Comparison of ENCODE assay signal across 37 cellular contexts in genomic region chr3:140593766-140594165, GRCh38.
DNase-seq lines count a peak whose midpoint lies in the region; ATAC-seq, FAIRE-seq and TF ChIP-seq lines count a peak whose summit lies in the region.
"Had no signal": no experiment of that assay in that cellular context is flagged by ENCODE, and none has a peak within 500 bp of the region (broad histone marks: within the 10 kb centered on the region; RNA-seq: fewer than 3 reads in every experiment).

No MANE protein-coding gene starts in this region.

- H3K27me3 ChIP-seq in K562 (ENCODE audit: control insufficient read depth in 2 of 2, insufficient read depth in 2 of 2, low read length in 2 of 2): no peaks in the 10 kb centered on the region
- no peaks in the 10 kb centered on the region for H3K27me3 ChIP-seq in H1 (replicated peaks in 1 of 4; ENCODE audit: control insufficient read depth in 3 of 4, extremely low read depth in 1 of 4, insufficient read depth in 3 of 4, low read length in 3 of 4)
- H3K27me3 ChIP-seq in esophagus muscularis mucosa: no peaks in the 10 kb centered on the region
- H3K27me3 ChIP-seq: BLaER1; BLaER1 treated with 17β-estradiol and CSF1 and Interleukin-3, amounts not matched to agents 10 nM and 100 nM had no signal

- H3K79me2 ChIP-seq in K562 (ENCODE audit: control insufficient read depth, insufficient read depth, low read length): no peaks in the 10 kb centered on the region
- no peaks in the 10 kb centered on the region for H3K79me2 ChIP-seq in H1 (ENCODE audit: control insufficient read depth in 1 of 2, insufficient read depth in 2 of 2, low read length in 2 of 2)

- H2BK5ac ChIP-seq in H1 (ENCODE audit: low read depth, low read length): no peak overlapping the region

- no peak for TF ChIP-seq RAD21 in K562 (CRISPR knock-in tag; conservative IDR thresholded peaks at IDR 0.05 in 1 of 2, IDR thresholded peaks at IDR 0.05 in 1 of 2)
- no peak for TF ChIP-seq RAD21 in H1 (IDR thresholded peaks at IDR 0.05 in 1 of 2, conservative IDR thresholded peaks at IDR 0.05 in 1 of 2; ENCODE audit: low read depth in 2 of 2, low read length in 2 of 2)

- no peak overlapping the region for H3K18ac ChIP-seq in H1 (ENCODE audit: extremely low read depth, low read length)

- H4K91ac ChIP-seq in H1 (replicated peaks; ENCODE audit: insufficient read length, low read length): no peak overlapping the region

- no TSS peak for BruUV-seq in K562 (replicated peaks; lab: Mats Ljungman, UMichigan)

- no peak overlapping the region for H4K8ac ChIP-seq in H1 (ENCODE audit: extremely low read depth, insufficient read depth, low read length)

- peak; percentile 24 for DNase-seq in activated CD4-positive, alpha-beta T cell treated with anti-CD3 and anti-CD28 coated beads, Interleukin-2, amount 10 ng/mL, durations not matched to agents 24 days and 14 days
- no peak for DNase-seq in activated CD4-positive, alpha-beta T cell treated with anti-CD3 and anti-CD28 coated beads, Interleukin-2, amount 10 ng/mL, durations not matched to agents 7 days and 5 days
- DNase-seq in K562 (ENCODE audit: extremely low read depth in 1 of 4, low spot score in 3 of 4) (peak in 1 of 4 experiments; percentile 8), H1 (ENCODE audit: low read depth in 1 of 2, low spot score in 2 of 2) (no peak), esophagus muscularis mucosa (ENCODE audit: extremely low spot score) (peak; percentile 29), chondrocyte (ENCODE audit: low spot score) (no peak)
- DNase-seq in activated naive CD4-positive, alpha-beta T cell treated with anti-CD3 and anti-CD28 coated beads, Interleukin-2, amount 50 U/mL, for 16 hours: no peak
- DNase-seq: 8988T; ACHN; AML-193; BE2C; C1 segment of cervical spinal cord; Caco-2; Calu3; CD4-positive, alpha-beta memory T cell; CD4-positive, alpha-beta T cell; CD4-positive, CD25-positive, alpha-beta regulatory T cell; CD8-positive, alpha-beta memory T cell; CD8-positive, alpha-beta T cell; COR-L47; DMS 273 treated with DMSO at 0.1 percent for 48 hours; DMS153; DMS53; DMS79; DMS79 treated with DMSO at 0.1 percent for 48 hours; DND-41; EL had no signal

- H2BK20ac ChIP-seq in H1 (ENCODE audit: low read length): no peak overlapping the region

- H3K79me1 ChIP-seq in H1 (ENCODE audit: low read depth, low read length): no peaks in the 10 kb centered on the region

- no peaks in the 10 kb centered on the region for H3K36me3 Mint-ChIP-seq in activated CD4-positive, alpha-beta T cell treated with anti-CD3 and anti-CD28 coated beads, Interleukin-2, amount 10 ng/mL, durations not matched to agents 24 days and 14 days (ENCODE audit: low read depth)
- H3K36me3 Mint-ChIP-seq in activated CD4-positive, alpha-beta T cell treated with anti-CD3 and anti-CD28 coated beads, Interleukin-2, amount 10 ng/mL, durations not matched to agents 7 days and 5 days (ENCODE audit: low read depth): no peaks in the 10 kb centered on the region
- peaks cover 2% of the 10 kb centered on the region for H3K36me3 Mint-ChIP-seq in chondrocyte (ENCODE audit: low read depth)
- H3K36me3 Mint-ChIP-seq: CD14-positive monocyte; CD4-positive, alpha-beta memory T cell; CD4-positive, CD25-positive, alpha-beta regulatory T cell; CD8-positive, alpha-beta memory T cell; CD8-positive, alpha-beta T cell had no signal

- FAIRE-seq in K562 (lab: Jason Lieb, UNC) (no peak), H1 (lab: Jason Lieb, UNC) (no peak)
- FAIRE-seq: A204.1, A549, D721Med had no signal

- intact Hi-C loops in activated CD4-positive, alpha-beta T cell treated with anti-CD3 and anti-CD28 coated beads, Interleukin-2, amount 10 ng/mL, durations not matched to agents 24 days and 14 days (cut with micrococcal nuclease): no loop called here
- intact Hi-C loops in K562 (cut with micrococcal nuclease) (no loop called here), esophagus muscularis mucosa (cut with DNase I) (no loop called here)

- H3K4me3 Mint-ChIP-seq in activated CD4-positive, alpha-beta T cell treated with anti-CD3 and anti-CD28 coated beads, Interleukin-2, amount 10 ng/mL, durations not matched to agents 24 days and 14 days: no peak overlapping the region
- H3K4me3 Mint-ChIP-seq in activated CD4-positive, alpha-beta T cell treated with anti-CD3 and anti-CD28 coated beads, Interleukin-2, amount 10 ng/mL, durations not matched to agents 7 days and 5 days: no peak overlapping the region
- no peak overlapping the region for H3K4me3 Mint-ChIP-seq in chondrocyte (ENCODE audit: unreplicated experiment)
- H3K4me3 Mint-ChIP-seq: B cell; CD14-positive monocyte; CD4-positive, alpha-beta memory T cell; CD4-positive, alpha-beta T cell; CD4-positive, CD25-positive, alpha-beta regulatory T cell; CD8-positive, alpha-beta memory T cell; CD8-positive, alpha-beta T cell had no signal

- H2AFZ ChIP-seq in K562 (ENCODE audit: low read depth, low read length) (no peak overlapping the region), H1 (ENCODE audit: low read length) (no peak overlapping the region)

- H3K56ac ChIP-seq in H1 (replicated peaks; ENCODE audit: insufficient read length, low read depth, low read length): no peak overlapping the region

- TF ChIP-seq POLR2A in K562 (conservative IDR thresholded peaks at IDR 0.05) (no peak), H1 (IDR thresholded peaks at IDR 0.05; ENCODE audit: control extremely low read depth in 1 of 2, low read depth in 2 of 2, low read length in 2 of 2) (no peak), esophagus muscularis mucosa (IDR thresholded peaks at IDR 0.05; ENCODE audit: low read depth) (no peak)

- no peaks in the 10 kb centered on the region for H3K23me2 ChIP-seq in H1 (ENCODE audit: low read depth, low read length)

- H3K9ac ChIP-seq in K562 (ENCODE audit: insufficient read depth in 1 of 2, low read depth in 2 of 2, low read length in 2 of 2) (no peak overlapping the region), H1 (replicated peaks in 1 of 4; ENCODE audit: extremely low read depth in 1 of 4, low read depth in 3 of 4, low read length in 3 of 4) (no peak overlapping the region)
- H3K9ac ChIP-seq: BLaER1; BLaER1 treated with 17β-estradiol and CSF1 and Interleukin-3, amounts not matched to agents 10 nM and 100 nM had no signal

- H4K20me1 ChIP-seq in K562 (replicated peaks; ENCODE audit: control insufficient read depth, insufficient read depth, low read length) (no peaks in the 10 kb centered on the region), H1 (replicated peaks in 1 of 2; ENCODE audit: control insufficient read depth in 1 of 2, insufficient read depth in 2 of 2, low read length in 2 of 2) (no peaks in the 10 kb centered on the region)
- H4K20me1 ChIP-seq: BLaER1; BLaER1 treated with 17β-estradiol and CSF1 and Interleukin-3, amounts not matched to agents 10 nM and 100 nM had no signal

- CTCF ChIA-PET in activated CD4-positive, alpha-beta T cell treated with anti-CD3 and anti-CD28 coated beads, Interleukin-2, amount 10 ng/mL, durations not matched to agents 7 days and 5 days (lab: Charles Lee): no interaction called here
- CTCF ChIA-PET in K562 (lab: Yijun Ruan, JAX; ENCODE audit: low intra/inter-chr PET ratio): no interaction called here
- CTCF ChIA-PET in H1 (lab: Charles Lee; ENCODE audit: partially characterized antibody): no interaction called here

- no peak overlapping the region for H3K23ac ChIP-seq in H1 (ENCODE audit: insufficient read length)

- H4K5ac ChIP-seq in H1 (ENCODE audit: insufficient read length, low read depth, low read length): no peak overlapping the region

- H2BK15ac ChIP-seq in H1 (ENCODE audit: low read length): no peak overlapping the region

- H3K9me1 ChIP-seq in K562 (ENCODE audit: control insufficient read depth, insufficient read depth, low read length): no peaks in the 10 kb centered on the region

- H3K4me2 ChIP-seq in K562 (ENCODE audit: insufficient read depth, low read length) (no peak overlapping the region), H1 (ENCODE audit: insufficient read depth in 1 of 2, low read depth in 2 of 2, low read length in 2 of 2) (no peak overlapping the region)
- H3K4me2 ChIP-seq: A549; BLaER1; BLaER1 treated with 17β-estradiol and CSF1 and Interleukin-3, amounts not matched to agents 10 nM and 100 nM had no signal

- no peak overlapping the region for H2AK5ac ChIP-seq in H1 (ENCODE audit: low read depth, low read length)

- H3K27ac ChIP-seq in K562 (ENCODE audit: extremely low read depth, low read depth, low read length) (no peak overlapping the region), H1 (ENCODE audit: low read depth, low read length) (no peak overlapping the region), esophagus muscularis mucosa (replicated peaks in 1 of 4) (no peak overlapping the region)
- H3K27ac ChIP-seq: 22Rv1; A549; BLaER1; BLaER1 treated with 17β-estradiol and CSF1 and Interleukin-3, amounts not matched to agents 10 nM and 100 nM; C4-2B had no signal

- TF ChIP-seq EP300 in K562 (IDR thresholded peaks at IDR 0.05; ENCODE audit: low read length): 0 out of 2 replicates have a peak, but pooled peaks have one; percentile 24
- no peak for TF ChIP-seq EP300 in H1 (IDR thresholded peaks at IDR 0.05; ENCODE audit: borderline replicate concordance in 1 of 2, low read depth in 2 of 2, low read length in 2 of 2)
- no peak for TF ChIP-seq EP300 in esophagus muscularis mucosa (IDR thresholded peaks at IDR 0.05)

- H2BK120ac ChIP-seq in H1 (replicated peaks; ENCODE audit: low read depth, low read length): no peak overlapping the region

- H3K36me3 ChIP-seq in K562 (ENCODE audit: control insufficient read depth, insufficient read depth, low read length): no peaks in the 10 kb centered on the region
- no peaks in the 10 kb centered on the region for H3K36me3 ChIP-seq in H1 (ENCODE audit: control insufficient read depth in 2 of 4, insufficient read depth in 4 of 4, low read length in 3 of 4)
- H3K36me3 ChIP-seq in esophagus muscularis mucosa: no peaks in the 10 kb centered on the region
- H3K36me3 ChIP-seq: BE2C; BLaER1; BLaER1 treated with 17β-estradiol and CSF1 and Interleukin-3, amounts not matched to agents 10 nM and 100 nM had no signal

- in situ Hi-C loops in K562 (cut with MboI): no loop called here

- TF ChIP-seq CTCF in K562 (IDR thresholded peaks at IDR 0.05 in 2 of 3, conservative IDR thresholded peaks at IDR 0.05 in 1 of 3; ENCODE audit: insufficient read depth in 2 of 3, low read depth in 1 of 3, low read length in 3 of 3) (no peak), H1 (IDR thresholded peaks at IDR 0.05; ENCODE audit: control extremely low read depth in 1 of 3, insufficient read depth in 1 of 3, low read depth in 1 of 3, low read length in 3 of 3) (no peak), esophagus muscularis mucosa (IDR thresholded peaks at IDR 0.05) (no peak), chondrocyte (IDR thresholded peaks at IDR 0.05) (no peak)

- WGBS in K562 (ENCODE audit: insufficient coverage, low coverage, missing lambda C conversion rate): 0% methylated on average over 3 of the region's 3 CpGs
- 83% methylated on average over 3 of the region's 3 CpGs; no CpG with 5 or more reads in 1 of the 2 experiments for WGBS in H1 (ENCODE audit: extremely low coverage in 1 of 2, insufficient coverage in 1 of 2, insufficient read length in 1 of 2, insufficient replicate concordance in 2 of 2, low coverage in 1 of 2, low lambda C conversion rate in 2 of 2, missing lambda C conversion rate in 1 of 2), 2 experiments
- 78% methylated on average over 3 of the region's 3 CpGs for WGBS in esophagus muscularis mucosa

- no peak overlapping the region for H3K4ac ChIP-seq in H1 (replicated peaks; ENCODE audit: insufficient read length, low read depth, low read length)

- H2BK12ac ChIP-seq in H1 (ENCODE audit: low read depth, low read length): 0 out of 2 replicates have a peak overlapping the region, but pooled peaks have one; percentile 1

- no peak overlapping the region for H3K14ac ChIP-seq in H1 (ENCODE audit: insufficient read length)

- H3K9me3 Mint-ChIP-seq in activated CD4-positive, alpha-beta T cell treated with anti-CD3 and anti-CD28 coated beads, Interleukin-2, amount 10 ng/mL, durations not matched to agents 24 days and 14 days: no peaks in the 10 kb centered on the region
- H3K9me3 Mint-ChIP-seq in activated CD4-positive, alpha-beta T cell treated with anti-CD3 and anti-CD28 coated beads, Interleukin-2, amount 10 ng/mL, durations not matched to agents 7 days and 5 days: no peaks in the 10 kb centered on the region
- no peaks in the 10 kb centered on the region for H3K9me3 Mint-ChIP-seq in chondrocyte (ENCODE audit: low read depth)
- H3K9me3 Mint-ChIP-seq: CD4-positive, alpha-beta memory T cell; CD4-positive, alpha-beta T cell; CD8-positive, alpha-beta T cell had no signal

- no peaks in the 10 kb centered on the region for H3K4me1 Mint-ChIP-seq in activated CD4-positive, alpha-beta T cell treated with anti-CD3 and anti-CD28 coated beads, Interleukin-2, amount 10 ng/mL, durations not matched to agents 24 days and 14 days
- H3K4me1 Mint-ChIP-seq in activated CD4-positive, alpha-beta T cell treated with anti-CD3 and anti-CD28 coated beads, Interleukin-2, amount 10 ng/mL, durations not matched to agents 7 days and 5 days: no peaks in the 10 kb centered on the region
- peaks cover 28% of the 10 kb centered on the region for H3K4me1 Mint-ChIP-seq in chondrocyte (ENCODE audit: low read depth)
- H3K4me1 Mint-ChIP-seq: B cell; CD14-positive monocyte; CD4-positive, alpha-beta memory T cell; CD4-positive, CD25-positive, alpha-beta regulatory T cell; CD8-positive, alpha-beta memory T cell had no signal

- H3K4me3 ChIP-seq in K562 (no peak overlapping the region), H1 (ENCODE audit: extremely low read depth in 1 of 4, insufficient read depth in 2 of 4, low read depth in 3 of 4, low read length in 4 of 4) (no peak overlapping the region), esophagus muscularis mucosa (no peak overlapping the region)
- H3K4me3 ChIP-seq: A549; BLaER1; BLaER1 treated with 17β-estradiol and CSF1 and Interleukin-3, amounts not matched to agents 10 nM and 100 nM had no signal

- H3K4me1 ChIP-seq in K562 (replicated peaks in 1 of 2; ENCODE audit: control insufficient read depth in 2 of 2, insufficient read depth in 2 of 2, low read length in 2 of 2): peaks cover 0 to 2% of the 10 kb centered on the region in 2 experiments; a peak in 1 of 5 replicates
- H3K4me1 ChIP-seq in H1 (replicated peaks in 1 of 4; ENCODE audit: control insufficient read depth in 3 of 4, insufficient read depth in 4 of 4, low read length in 3 of 4): peaks cover 0 to under 1% (median under 1%) of the 10 kb centered on the region in 4 experiments; a peak in 3 of 7 replicates
- H3K4me1 ChIP-seq in esophagus muscularis mucosa: peaks cover 0 to 22% (median 4%) of the 10 kb centered on the region in 4 donors
- H3K4me1 ChIP-seq: A549; BE2C; BLaER1; BLaER1 treated with 17β-estradiol and CSF1 and Interleukin-3, amounts not matched to agents 10 nM and 100 nM; Caco-2 had no signal

- POLR2A ChIA-PET in activated CD4-positive, alpha-beta T cell treated with anti-CD3 and anti-CD28 coated beads, Interleukin-2, amount 10 ng/mL, durations not matched to agents 7 days and 5 days (lab: Charles Lee): no interaction called here
- POLR2A ChIA-PET in K562 (lab: Yijun Ruan, JAX): no interaction called here
- POLR2A ChIA-PET in H1 (lab: Charles Lee; ENCODE audit: partially characterized antibody): no interaction called here

- no peak overlapping the region for H3K27ac Mint-ChIP-seq in activated CD4-positive, alpha-beta T cell treated with anti-CD3 and anti-CD28 coated beads, Interleukin-2, amount 10 ng/mL, durations not matched to agents 24 days and 14 days
- H3K27ac Mint-ChIP-seq in activated CD4-positive, alpha-beta T cell treated with anti-CD3 and anti-CD28 coated beads, Interleukin-2, amount 10 ng/mL, durations not matched to agents 7 days and 5 days: no peak overlapping the region
- H3K27ac Mint-ChIP-seq in chondrocyte (ENCODE audit: unreplicated experiment): no peak overlapping the region
- H3K27ac Mint-ChIP-seq: B cell; CD4-positive, alpha-beta memory T cell; CD4-positive, alpha-beta T cell; CD4-positive, CD25-positive, alpha-beta regulatory T cell; CD8-positive, alpha-beta memory T cell; CD8-positive, alpha-beta T cell had no signal

- H3K27me3 Mint-ChIP-seq in activated CD4-positive, alpha-beta T cell treated with anti-CD3 and anti-CD28 coated beads, Interleukin-2, amount 10 ng/mL, durations not matched to agents 24 days and 14 days: peaks cover 2% of the 10 kb centered on the region
- H3K27me3 Mint-ChIP-seq in activated CD4-positive, alpha-beta T cell treated with anti-CD3 and anti-CD28 coated beads, Interleukin-2, amount 10 ng/mL, durations not matched to agents 7 days and 5 days: peaks cover 4% of the 10 kb centered on the region
- peaks cover 2% of the 10 kb centered on the region for H3K27me3 Mint-ChIP-seq in chondrocyte (ENCODE audit: low read depth)
- H3K27me3 Mint-ChIP-seq: CD4-positive, CD25-positive, alpha-beta regulatory T cell; CD8-positive, alpha-beta memory T cell had no signal

- no peak for ATAC-seq in K562
- ATAC-seq in HG02852 (IDR thresholded peaks at IDR 0.05; ENCODE audit: unreplicated experiment): no peak
- ATAC-seq: A549; CD8-positive, alpha-beta T cell had no signal

- no peaks in the 10 kb centered on the region for H3K9me3 ChIP-seq in K562 (replicated peaks; ENCODE audit: control insufficient read depth, insufficient read depth, low read depth, low read length)
- no peaks in the 10 kb centered on the region for H3K9me3 ChIP-seq in H1 (ENCODE audit: insufficient read depth in 2 of 2, low read depth in 1 of 2, low read length in 1 of 2)
- H3K9me3 ChIP-seq in esophagus muscularis mucosa: no peaks in the 10 kb centered on the region
- H3K9me3 ChIP-seq: A549; BE2C; BLaER1; BLaER1 treated with 17β-estradiol and CSF1 and Interleukin-3, amounts not matched to agents 10 nM and 100 nM; Caco-2 had no signal

Comparison
In these comparisons a context has a peak if more than half of its experiments do, and no peak if none do; other contexts are left out.
1. DNase-seq: peak in activated CD4-positive, alpha-beta T cell treated with anti-CD3 and anti-CD28 coated beads, Interleukin-2, amount 10 ng/mL, durations not matched to agents 24 days and 14 days (single experiment) and esophagus muscularis mucosa (single experiment); none in activated CD4-positive, alpha-beta T cell treated with anti-CD3 and anti-CD28 coated beads, Interleukin-2, amount 10 ng/mL, durations not matched to agents 7 days and 5 days (single experiment), H1 (0 of 2), chondrocyte (single experiment) and activated naive CD4-positive, alpha-beta T cell treated with anti-CD3 and anti-CD28 coated beads, Interleukin-2, amount 50 U/mL, for 16 hours (single experiment).